In genomic region chr10:24814568-24815313, GRCh38 we compare ENCODE assay signal across 17 cellular contexts.
DNase-seq lines count a peak whose midpoint lies in the region; ATAC-seq, FAIRE-seq and TF ChIP-seq lines count a peak whose summit lies in the region.
"Had no signal": no experiment of that assay in that cellular context is flagged by ENCODE, and none has a peak within 500 bp of the region (broad histone marks: within the 10 kb centered on the region; RNA-seq: fewer than 3 reads in every experiment).

No MANE protein-coding gene starts in this region.

- CTCF ChIA-PET in HepG2 (lab: Yijun Ruan, JAX; ENCODE audit: low intra/inter-chr PET ratio, low total read pairs): no interaction called here

- no peaks in the 10 kb centered on the region for H3K79me2 ChIP-seq in HepG2 (ENCODE audit: insufficient read depth, low read length)

- no peak overlapping the region for H3K4me2 ChIP-seq in HepG2 (ENCODE audit: low read depth, low read length)

- TF ChIP-seq CTCF in HepG2 (CRISPR knock-in tag; IDR thresholded peaks at IDR 0.05) (no peak), right lobe of liver (IDR thresholded peaks at IDR 0.05) (no peak), RWPE2 (IDR thresholded peaks at IDR 0.05; ENCODE audit: poor library complexity, severe bottlenecking) (no peak), GM13977 (IDR thresholded peaks at IDR 0.05; ENCODE audit: extremely low read depth, insufficient read depth, missing control alignments) (no peak)

- DNase-seq in HepG2 (ENCODE audit: low spot score) (peak; percentile 24), right lobe of liver (no peak), RWPE2 (ENCODE audit: low spot score) (peak; percentile 69), NCI-H1048 (lab: John Stamatoyannopoulos, UW) (no peak), GM13977 (ENCODE audit: low spot score) (no peak), cardiac septum (ENCODE audit: low spot score) (no peak)
- DNase-seq: activated CD4-positive, alpha-beta memory T cell treated with anti-CD3 and anti-CD28 coated beads, Interleukin-2, amount 10 ng/mL, durations not matched to agents 7 days and 5 days; activated naive CD8-positive, alpha-beta T cell treated with anti-CD3 and anti-CD28 coated beads, Interleukin-2, amount 10 ng/mL, durations not matched to agents 7 days and 5 days; DMS79; effector CD4-positive, alpha-beta T cell; NCI-H2171 treated with DMSO at 0.1 percent for 48 hours; OCI-M1; stimulated activated CD4-positive, alpha-beta T cell treated with anti-CD3 and anti-CD28 coated beads, Interleukin-12 subunit alpha, Interleukin-12 subunit beta, amount 100 ng/mL, for 4 hours had no signal

- no peak for TF ChIP-seq RAD21 in HepG2 (CRISPR knock-in tag; IDR thresholded peaks at IDR 0.05)

- H3K36me3 ChIP-seq in HepG2 (replicated peaks in 1 of 2; ENCODE audit: control insufficient read depth in 1 of 2, insufficient read depth in 2 of 2, low read length in 2 of 2) (no peaks in the 10 kb centered on the region), right lobe of liver (no peaks in the 10 kb centered on the region), RWPE2 (ENCODE audit: low read depth) (no peaks in the 10 kb centered on the region)
- H3K36me3 ChIP-seq: HAP-1 had no signal

- no peak for FAIRE-seq in HepG2 (lab: Jason Lieb, UNC)

- H2AFZ ChIP-seq in HepG2 (ENCODE audit: low read length): no peak overlapping the region

- TF ChIP-seq EP300 in HepG2 (IDR thresholded peaks at IDR 0.05; ENCODE audit: low read depth in 2 of 2, low read length in 2 of 2) (no peak), HepG2 (CRISPR knock-in tag; IDR thresholded peaks at IDR 0.05; ENCODE audit: borderline replicate concordance) (no peak)

- H3K9ac ChIP-seq in HepG2 (ENCODE audit: insufficient read depth, low read depth, low read length): no peak overlapping the region

- H3K4me3 ChIP-seq in HepG2 (replicated peaks in 1 of 3; ENCODE audit: insufficient read depth in 1 of 3, low read depth in 2 of 3, low read length in 3 of 3): no peak overlapping the region
- no peak overlapping the region for H3K4me3 ChIP-seq in right lobe of liver
- no peak overlapping the region for H3K4me3 ChIP-seq in RWPE2 (ENCODE audit: severe bottlenecking)
- H3K4me3 ChIP-seq: HAP-1, lung had no signal

- H3K27me3 ChIP-seq in HepG2 (ENCODE audit: control insufficient read depth in 1 of 2, insufficient read depth in 2 of 2, low read length in 2 of 2) (no peaks in the 10 kb centered on the region), right lobe of liver (no peaks in the 10 kb centered on the region), RWPE2 (ENCODE audit: insufficient read depth, poor library complexity, severe bottlenecking) (no peaks in the 10 kb centered on the region)

- intact Hi-C loops in HepG2 (cut with micrococcal nuclease; ENCODE audit: unreplicated experiment) (loop anchor here (10.0 kb wide), 1 partner anchor 270 kb away; no protein-coding TSS in a partner anchor), right lobe of liver (cut with DNase I) (no loop called here), cardiac septum (cut with DNase I) (no loop called here)

- H3K9me3 ChIP-seq in HepG2 (ENCODE audit: low read length) (no peaks in the 10 kb centered on the region), right lobe of liver (no peaks in the 10 kb centered on the region), RWPE2 (ENCODE audit: severe bottlenecking) (no peaks in the 10 kb centered on the region)
- H3K9me3 ChIP-seq: HAP-1 had no signal

- POLR2A ChIA-PET in HepG2 (lab: Yijun Ruan, JAX): no interaction called here

- H3K4me1 ChIP-seq in HepG2 (ENCODE audit: insufficient read depth, low read length): peaks cover 10% of the 10 kb centered on the region
- no peaks in the 10 kb centered on the region for H3K4me1 ChIP-seq in right lobe of liver
- peaks cover 15% of the 10 kb centered on the region for H3K4me1 ChIP-seq in RWPE2 (ENCODE audit: insufficient read depth, poor library complexity, severe bottlenecking)
- H3K4me1 ChIP-seq: HAP-1 had no signal

- in situ Hi-C loops in HepG2 (cut with HindIII; ENCODE audit: extremely low pct_ligation_motif_present, low pct_unique_long_range_greater_than_20kb): no loop called here
- in situ Hi-C loops in GM13977 (cut with MboI; ENCODE audit: low pct_unique_long_range_greater_than_20kb, low sequenced_read_pairs, unreplicated experiment): no loop called here

- ATAC-seq in HepG2: no peak
- no peak for ATAC-seq in right lobe of liver
- ATAC-seq in RWPE2 (ENCODE audit: low read depth): peak; percentile 94
- ATAC-seq in esophagus mucosa: peak; percentile 94
- no peak for ATAC-seq in activated CD4-positive, CD25-positive, alpha-beta regulatory T cell treated with anti-CD3 and anti-CD28 coated beads, Interleukin-2, amount 50 U/mL, for 24 hours

- whole genome bisulfite sequencing in HepG2 (ENCODE audit: low lambda C conversion rate): 14% methylated on average over 11 of the region's 11 CpGs
- WGBS in right lobe of liver (ENCODE audit: insufficient coverage, low coverage, low lambda C conversion rate, missing lambda C conversion rate): 77% methylated on average over 11 of the region's 11 CpGs

- H3K27ac ChIP-seq in HepG2 (ENCODE audit: extremely low read length, insufficient read depth, low read length) (no peak overlapping the region), right lobe of liver (no peak overlapping the region), RWPE2 (ENCODE audit: poor library complexity, severe bottlenecking) (peak overlapping the region; percentile 78)

- no peaks in the 10 kb centered on the region for H4K20me1 ChIP-seq in HepG2 (ENCODE audit: insufficient read depth, low read length)

- TF ChIP-seq POLR2A in HepG2 (IDR thresholded peaks at IDR 0.05; ENCODE audit: insufficient read depth in 1 of 2, low read depth in 2 of 2, low read length in 2 of 2) (no peak), right lobe of liver (IDR thresholded peaks at IDR 0.05) (no peak)

- no TSS peak for BruUV-seq in HepG2 (replicated peaks; lab: Mats Ljungman, UMichigan)

TF ChIP-seq in HepG2, 621 proteins besides CTCF, POLR2A, EP300 and RAD21:
- TF ChIP-seq FOSL2 (CRISPR knock-in tag; IDR thresholded peaks at IDR 0.05): peak; percentile 70
- no peak for TF ChIP-seq ZNF251 (CRISPR knock-in tag; IDR thresholded peaks at IDR 0.05)

Comparison
In these comparisons a context has a peak if more than half of its experiments do, and no peak if none do; other contexts are left out.
1. DNase-seq: peak in HepG2 (single experiment) and RWPE2 (single experiment); none in right lobe of liver (0 of 3), NCI-H1048 (single experiment), GM13977 (single experiment) and cardiac septum (single experiment).
2. ATAC-seq: peak in RWPE2 (single experiment) and esophagus mucosa (single experiment); none in HepG2 (single experiment), right lobe of liver (0 of 4) and activated CD4-positive, CD25-positive, alpha-beta regulatory T cell treated with anti-CD3 and anti-CD28 coated beads, Interleukin-2, amount 50 U/mL, for 24 hours (0 of 2).